1 cellular context compared by ENCODE assay signal in genomic region chr5:69237877-69238276, GRCh38.
TF ChIP-seq lines count a peak whose summit lies in the region.

No MANE protein-coding gene starts in this region.

TF ChIP-seq in GM12878, 131 proteins besides CTCF, POLR2A, EP300 and RAD21:
- TF ChIP-seq PAX5 (IDR thresholded peaks at IDR 0.05; ENCODE audit: borderline replicate concordance, low read depth, low read length) (no peak), NFIC (IDR thresholded peaks at IDR 0.05; ENCODE audit: low read depth, low read length) (no peak), ZBTB11 (CRISPR knock-in tag; IDR thresholded peaks at IDR 0.05) (no peak), CHD4 (IDR thresholded peaks at IDR 0.05) (no peak), POLR2AphosphoS5 (IDR thresholded peaks at IDR 0.05; ENCODE audit: low read length) (no peak), FOXM1 (IDR thresholded peaks at IDR 0.05; ENCODE audit: low read depth, low read length) (no peak), WRNIP1 (IDR thresholded peaks at IDR 0.05; ENCODE audit: borderline replicate concordance, low read depth, low read length) (no peak), SUPT20H (IDR thresholded peaks at IDR 0.05; ENCODE audit: borderline replicate concordance, control insufficient read depth, low read depth, low read length) (no peak), BHLHE40 (IDR thresholded peaks at IDR 0.05; ENCODE audit: borderline replicate concordance in 1 of 2, low read depth in 2 of 2, low read length in 1 of 2) (no peak), USF2 (IDR thresholded peaks at IDR 0.05; ENCODE audit: borderline replicate concordance, low read depth, low read length) (no peak), ZSCAN29 (IDR thresholded peaks at IDR 0.05) (no peak), JUND (IDR thresholded peaks at IDR 0.05; ENCODE audit: low read depth, low read length) (no peak), SREBF1 (IDR thresholded peaks at IDR 0.05; ENCODE audit: low read length) (no peak), SUZ12 (IDR thresholded peaks at IDR 0.05; ENCODE audit: unreplicated experiment) (no peak), MYC (IDR thresholded peaks at IDR 0.05; ENCODE audit: insufficient read depth, insufficient read length, insufficient replicate concordance, low read length, severe bottlenecking) (no peak), MEF2A (IDR thresholded peaks at IDR 0.05; ENCODE audit: insufficient read depth, low read depth, low read length) (no peak)
